12 cellular contexts compared by ENCODE assay signal in the genomic region with DNA sequence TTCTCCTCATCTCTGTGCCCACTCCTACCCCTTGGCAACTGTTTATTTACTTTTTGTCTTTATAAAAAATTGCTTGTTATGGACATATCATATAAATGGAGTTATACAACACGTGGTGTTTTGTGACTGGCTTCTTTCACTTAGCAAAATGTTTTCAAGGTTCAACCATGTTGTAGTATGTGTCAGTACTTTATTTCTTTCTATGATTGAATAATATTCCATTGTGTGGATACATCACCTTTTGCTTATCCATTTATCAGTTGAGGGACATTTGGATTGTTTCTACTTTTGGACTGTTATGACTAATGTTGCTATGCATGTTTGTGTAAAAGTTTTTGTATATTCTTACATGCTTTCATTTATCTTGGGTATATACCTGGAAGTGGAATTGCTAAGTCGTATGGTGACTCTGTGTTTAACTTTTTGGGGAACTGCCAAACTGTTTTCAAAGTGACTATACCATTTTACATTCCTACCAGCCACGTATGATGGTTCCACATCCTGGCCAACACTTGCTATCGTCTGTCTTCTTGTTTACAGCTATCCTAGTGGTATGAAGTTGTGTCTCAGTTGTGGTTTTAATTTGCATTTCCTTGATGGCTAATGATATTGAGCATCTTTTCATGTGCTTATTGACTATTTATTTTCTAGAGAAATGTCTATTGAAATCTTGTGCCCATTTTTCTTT.
A peak's percentile ranks its signal among the peaks of the same experiment; 100 is the strongest.
DNase-seq lines count a peak whose midpoint lies in the region; ATAC-seq, FAIRE-seq and TF ChIP-seq lines count a peak whose summit lies in the region.
"Had no signal": no experiment of that assay in that cellular context is flagged by ENCODE, and none has a peak within 500 bp of the region (broad histone marks: within the 10 kb centered on the region; RNA-seq: fewer than 3 reads in every experiment).

No MANE protein-coding gene starts in this region.

- no peaks in the 10 kb centered on the region for H3K27me3 ChIP-seq in keratinocyte (ENCODE audit: control insufficient read depth, extremely low read depth, insufficient read depth, low read length)
- H3K27me3 ChIP-seq in endodermal cell (ENCODE audit: control insufficient read depth, insufficient read depth, low read length, poor library complexity, severe bottlenecking) = no peaks in the 10 kb centered on the region
- H3K27me3 ChIP-seq: neural progenitor cell, upper lobe of left lung had no signal

- H3K27ac Mint-ChIP-seq in endodermal cell = no peak overlapping the region

- TF ChIP-seq CTCF in keratinocyte (optimal IDR thresholded peaks at IDR 0.05 in 1 of 3, IDR thresholded peaks at IDR 0.05 in 1 of 3, conservative IDR thresholded peaks at IDR 0.05 in 1 of 3; ENCODE audit: extremely low read depth in 1 of 3, insufficient read depth in 2 of 3, low read length in 3 of 3) (no peak), endodermal cell (conservative IDR thresholded peaks at IDR 0.05) (no peak)

- H3K36me3 ChIP-seq in keratinocyte (ENCODE audit: control insufficient read depth in 2 of 2, extremely low read depth in 1 of 2, insufficient read depth in 2 of 2, low read length in 2 of 2) = no peaks in the 10 kb centered on the region
- no peaks in the 10 kb centered on the region for H3K36me3 ChIP-seq in endodermal cell (ENCODE audit: control insufficient read depth, insufficient read depth, low read length)
- H3K36me3 ChIP-seq: neural progenitor cell, upper lobe of left lung had no signal

- WGBS in endodermal cell (ENCODE audit: insufficient coverage in 1 of 2, insufficient read length in 1 of 2), 2 experiments = 93% methylated on average over 4 of the region's 4 CpGs; no CpG with 5 or more reads in 1 of the 2 experiments

- no peaks in the 10 kb centered on the region for H3K9me1 ChIP-seq in keratinocyte (ENCODE audit: control insufficient read depth, extremely low read depth, insufficient read depth, low read length)

- peak overlapping the region; percentile 1 for H3K4me2 ChIP-seq in keratinocyte (ENCODE audit: control insufficient read depth, extremely low read depth, insufficient read depth, low read depth, low read length)
- H3K4me2 ChIP-seq: neural progenitor cell had no signal

- H3K4me3 Mint-ChIP-seq in endodermal cell = no peak overlapping the region
- H3K4me3 Mint-ChIP-seq: neural progenitor cell had no signal

- DNase-seq in DMS 273 (lab: John Stamatoyannopoulos, UW; ENCODE audit: unreplicated experiment) = peak; percentile 24
- DNase-seq in DMS 273 treated with DMSO at 0.1 percent for 48 hours (lab: John Stamatoyannopoulos, UW) = no peak
- peak; percentile 86 for DNase-seq in RPMI7951 (ENCODE audit: low read depth)
- no peak for DNase-seq in keratinocyte (ENCODE audit: low read depth, low spot score)
- no peak for DNase-seq in NCI-H524 treated with DMSO at 0.1 percent for 48 hours (lab: John Stamatoyannopoulos, UW)
- DNase-seq in endodermal cell = no peak
- DNase-seq: NCI-H2171, upper lobe of left lung had no signal

- ATAC-seq in GM21825 (IDR thresholded peaks at IDR 0.05; ENCODE audit: unreplicated experiment) (peak; percentile 55), HG02588 (IDR thresholded peaks at IDR 0.05; ENCODE audit: unreplicated experiment) (no peak)

- H3K27ac ChIP-seq in keratinocyte (ENCODE audit: control insufficient read depth, insufficient read depth, low read length) (peak overlapping the region; percentile 42), endodermal cell (ENCODE audit: low read depth, low read length) (no peak overlapping the region)
- H3K27ac ChIP-seq: 22Rv1, neural progenitor cell, upper lobe of left lung had no signal

- H3K4me1 Mint-ChIP-seq in endodermal cell = peaks cover 32% of the 10 kb centered on the region

- dilution Hi-C loops in keratinocyte (cut with MboI; ENCODE audit: extremely low pct_ligation_motif_present, low sequenced_read_pairs) = no loop called here

- H3K4me3 ChIP-seq in keratinocyte (ENCODE audit: control insufficient read depth in 2 of 3, extremely low read depth in 1 of 3, insufficient read depth in 2 of 3, low read depth in 1 of 3, low read length in 3 of 3) = no peak overlapping the region
- H3K4me3 ChIP-seq in endodermal cell (ENCODE audit: low read length) = no peak overlapping the region
- H3K4me3 ChIP-seq: neural progenitor cell, upper lobe of left lung had no signal

- no peaks in the 10 kb centered on the region for H3K36me3 Mint-ChIP-seq in endodermal cell (ENCODE audit: low read depth)

- H3K9ac ChIP-seq in keratinocyte (ENCODE audit: control insufficient read depth, extremely low read depth, insufficient read depth, low read length) (no peak overlapping the region), endodermal cell (ENCODE audit: extremely low read depth, low read length, poor library complexity, severe bottlenecking) (no peak overlapping the region)
- H3K9ac ChIP-seq: neural progenitor cell had no signal

- H3K27me3 Mint-ChIP-seq in endodermal cell (ENCODE audit: insufficient read depth) = no peaks in the 10 kb centered on the region

- H3K9me3 Mint-ChIP-seq in endodermal cell = no peaks in the 10 kb centered on the region
- H3K9me3 Mint-ChIP-seq: neural progenitor cell had no signal

- no peaks in the 10 kb centered on the region for H4K20me1 ChIP-seq in keratinocyte (ENCODE audit: control insufficient read depth, extremely low read depth, insufficient read depth, low read length)

- H3K9me3 ChIP-seq in keratinocyte (ENCODE audit: control insufficient read depth, low read depth, low read length) (no peaks in the 10 kb centered on the region), endodermal cell (ENCODE audit: control insufficient read depth, low read length) (no peaks in the 10 kb centered on the region)
- H3K9me3 ChIP-seq: upper lobe of left lung had no signal

- no peak overlapping the region for H2AFZ ChIP-seq in keratinocyte (ENCODE audit: control insufficient read depth, low read length)
- H2AFZ ChIP-seq: neural progenitor cell had no signal

- H3K4me1 ChIP-seq in keratinocyte (ENCODE audit: control insufficient read depth, extremely low read depth, insufficient read depth, low read length) (peaks cover 53% of the 10 kb centered on the region), endodermal cell (ENCODE audit: control insufficient read depth, insufficient read depth, low read length) (no peaks in the 10 kb centered on the region)

- FAIRE-seq in keratinocyte (lab: Jason Lieb, UNC) = peak; percentile 94

- H3K79me2 ChIP-seq in keratinocyte (ENCODE audit: control insufficient read depth, insufficient read depth, low read length) = peaks cover 5% of the 10 kb centered on the region

Comparison
In these comparisons a context has a peak if more than half of its experiments do, and no peak if none do; other contexts are left out.
1. DNase-seq: peak in DMS 273 (single experiment) and RPMI7951 (single experiment); none in DMS 273 treated with DMSO at 0.1 percent for 48 hours (single experiment), keratinocyte (single experiment), NCI-H524 treated with DMSO at 0.1 percent for 48 hours (single experiment) and endodermal cell (single experiment).